27 cellular contexts compared by ENCODE assay signal in genomic region chr2:118078734-118079133, GRCh38.
"Had no signal": no experiment of that assay in that cellular context is flagged by ENCODE, and none has a peak within 500 bp of the region (broad histone marks: within the 10 kb centered on the region; RNA-seq: fewer than 3 reads in every experiment).

No MANE protein-coding gene starts in this region.

- H3K27ac Mint-ChIP-seq: activated B cell treated with CpG ODN at 0.5 μM for 24 hours; activated CD4-positive, alpha-beta T cell treated with anti-CD3 and anti-CD28 coated beads, Interleukin-2, amount 10 ng/mL, durations not matched to agents 24 days and 14 days; activated naive CD4-positive, alpha-beta T cell treated with anti-CD3 and anti-CD28 coated beads for 36 hours; activated naive CD8-positive, alpha-beta T cell; activated T-helper 17 cell treated with anti-CD3 and anti-CD28 coated beads, Interleukin-2, amount 50 U/mL, for 72 hours; T-cell had no signal

- H3K4me3 ChIP-seq: SK-N-MC had no signal

- H3K4me3 Mint-ChIP-seq: activated B cell treated with CpG ODN at 0.5 μM for 24 hours; activated CD4-positive, alpha-beta T cell treated with anti-CD3 and anti-CD28 coated beads, Interleukin-2, amount 10 ng/mL, durations not matched to agents 24 days and 14 days; activated naive CD4-positive, alpha-beta T cell treated with anti-CD3 and anti-CD28 coated beads for 36 hours; activated naive CD8-positive, alpha-beta T cell; activated T-helper 17 cell treated with anti-CD3 and anti-CD28 coated beads, Interleukin-2, amount 50 U/mL, for 72 hours; T-cell had no signal

- H3K9me3 Mint-ChIP-seq: activated B cell treated with CpG ODN at 0.5 μM for 24 hours; activated CD4-positive, alpha-beta T cell treated with anti-CD3 and anti-CD28 coated beads, Interleukin-2, amount 10 ng/mL, durations not matched to agents 24 days and 14 days; activated naive CD4-positive, alpha-beta T cell treated with anti-CD3 and anti-CD28 coated beads for 36 hours; activated T-helper 17 cell treated with anti-CD3 and anti-CD28 coated beads, Interleukin-2, amount 50 U/mL, for 72 hours; T-cell had no signal

- H3K36me3 ChIP-seq: brain microvascular endothelial cell had no signal

- H3K4me1 Mint-ChIP-seq: activated B cell treated with CpG ODN at 0.5 μM for 24 hours; activated CD4-positive, alpha-beta T cell treated with anti-CD3 and anti-CD28 coated beads, Interleukin-2, amount 10 ng/mL, durations not matched to agents 24 days and 14 days; activated T-helper 17 cell treated with anti-CD3 and anti-CD28 coated beads, Interleukin-2, amount 50 U/mL, for 72 hours; T-cell had no signal

- H3K27ac ChIP-seq: brain microvascular endothelial cell, SK-N-MC had no signal

- DNase-seq: activated B cell treated with CpG ODN at 0.5 μM for 24 hours; activated CD4-positive, alpha-beta T cell treated with anti-CD3 and anti-CD28 coated beads for 1 hour; activated CD4-positive, alpha-beta T cell treated with anti-CD3 and anti-CD28 coated beads, Interleukin-2, amount 10 ng/mL, durations not matched to agents 24 days and 14 days; activated CD4-positive, alpha-beta T cell treated with anti-CD3 and anti-CD28 coated beads, Interleukin-2, amount 50 U/mL, for 48 hours; activated CD8-positive, alpha-beta memory T cell treated with anti-CD3 and anti-CD28 coated beads for 24 hours; activated gamma-delta T cell; activated naive CD4-positive, alpha-beta T cell treated with anti-CD3 and anti-CD28 coated beads for 36 hours; activated T-cell treated with anti-CD3 and anti-CD28 coated beads, Interleukin-2, amount 50 U/mL, for 48 hours; amygdala; brain microvascular endothelial cell; cerebellar nuclear complex; Karpas-422; NCI-H1048; NCI-H146; NCI-H187 treated with DMSO at 0.1 percent for 48 hours; NCI-H2081 treated with DMSO at 0.1 percent for 48 hours; NCI-H446; NCI-H524; RPMI8226; T-cell; T-helper 2 cell; T1000 had no signal

- H3K36me3 Mint-ChIP-seq: T-cell had no signal

- ATAC-seq: activated T-helper 17 cell treated with anti-CD3 and anti-CD28 coated beads, Interleukin-2, amount 50 U/mL, for 72 hours; Panc1; Right ventricle myocardium inferior; T-cell had no signal
